ENCODE assay signal across 19 cellular contexts in the genomic region with DNA sequence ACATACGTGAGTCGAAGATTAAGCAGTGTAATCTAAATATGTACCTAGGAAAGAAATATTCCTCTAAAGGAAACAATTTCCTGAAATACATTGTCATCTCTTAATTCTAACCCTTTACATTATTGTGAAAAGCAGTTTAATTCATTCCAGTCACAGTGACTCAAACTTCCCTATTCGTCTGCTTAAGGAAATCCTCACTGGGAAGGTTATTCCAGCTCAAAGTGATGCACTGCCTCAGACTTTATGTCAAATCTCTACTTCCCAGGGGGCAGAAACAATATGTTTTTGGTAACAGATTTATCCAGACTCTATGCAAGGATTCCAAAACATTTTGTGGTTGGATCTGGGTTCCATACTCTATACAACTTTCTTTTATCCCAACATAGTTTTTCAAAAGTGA.
DNase-seq lines count a peak whose midpoint lies in the region; FAIRE-seq and TF ChIP-seq lines count a peak whose summit lies in the region.
"Had no signal": no experiment of that assay in that cellular context is flagged by ENCODE, and none has a peak within 500 bp of the region (broad histone marks: within the 10 kb centered on the region; RNA-seq: fewer than 3 reads in every experiment).

No MANE protein-coding gene starts in this region.

- H3K36me3 ChIP-seq in hepatocyte (replicated peaks; ENCODE audit: insufficient read depth, low read depth), result no peaks in the 10 kb centered on the region
- H3K36me3 ChIP-seq: BLaER1, SJSA1 had no signal

- no peak for TF ChIP-seq POLR2A in H54 (IDR thresholded peaks at IDR 0.05; ENCODE audit: low read depth, low read length)

- 84% methylated on average over 3 of the region's 3 CpGs for WGBS in hepatocyte (ENCODE audit: low lambda C conversion rate, missing lambda C conversion rate)

- TF ChIP-seq CTCF in fibroblast of the aortic adventitia (IDR thresholded peaks at IDR 0.05; ENCODE audit: insufficient read depth, low read length), result no peak
- no peak for TF ChIP-seq CTCF in hepatocyte (IDR thresholded peaks at IDR 0.05; ENCODE audit: poor library complexity)

- H3K4me2 ChIP-seq in hepatocyte, result no peak overlapping the region
- H3K4me2 ChIP-seq: BLaER1, KMS-11 had no signal

- H3K79me2 ChIP-seq in hepatocyte, result no peaks in the 10 kb centered on the region

- no peaks in the 10 kb centered on the region for H3K4me1 ChIP-seq in hepatocyte (ENCODE audit: insufficient read depth)
- H3K4me1 ChIP-seq: BLaER1, SJSA1 had no signal

- H3K27ac ChIP-seq in hepatocyte, result no peak overlapping the region
- H3K27ac ChIP-seq: BLaER1, KMS-11, SJSA1 had no signal

- no peaks in the 10 kb centered on the region for H3K9me2 ChIP-seq in hepatocyte (replicated peaks; ENCODE audit: insufficient read depth)

- H2AFZ ChIP-seq in hepatocyte, result no peak overlapping the region

- H4K20me1 ChIP-seq in hepatocyte (ENCODE audit: insufficient read depth, poor library complexity, severe bottlenecking), result no peaks in the 10 kb centered on the region
- H4K20me1 ChIP-seq: BLaER1 had no signal

- H3K27me3 ChIP-seq in hepatocyte, result no peaks in the 10 kb centered on the region
- H3K27me3 ChIP-seq: BLaER1, SJSA1 had no signal

- no peaks in the 10 kb centered on the region for H3K9me3 ChIP-seq in hepatocyte (ENCODE audit: low read depth)
- H3K9me3 ChIP-seq: BLaER1, SJSA1 had no signal

- peak; percentile 11 for FAIRE-seq in H54 (lab: Jason Lieb, UNC)
- FAIRE-seq: G401.6, HepG2 had no signal

- H3K4me3 ChIP-seq in fibroblast of the aortic adventitia (ENCODE audit: low read depth, low read length) (no peak overlapping the region), hepatocyte (no peak overlapping the region)
- H3K4me3 ChIP-seq: BLaER1, SJSA1 had no signal

- no peak for DNase-seq in H54 (ENCODE audit: insufficient read length, low spot score)
- DNase-seq in astrocyte of the hippocampus (ENCODE audit: low read depth, low spot score), result peak; percentile 19
- peak; percentile 77 for DNase-seq in fibroblast of the aortic adventitia (ENCODE audit: low read depth)
- no peak for DNase-seq in NCI-H510A treated with DMSO at 0.1 percent for 48 hours (lab: John Stamatoyannopoulos, UW)
- DNase-seq in hepatocyte (ENCODE audit: low spot score), result no peak
- no peak for DNase-seq in midbrain (lab: John Stamatoyannopoulos, UW)
- DNase-seq in NCI-H1105 (lab: John Stamatoyannopoulos, UW), result no peak
- DNase-seq: CD8-positive, alpha-beta T cell; DMS79 treated with DMSO at 0.1 percent for 48 hours; GOT3; NCI-H1436 treated with DMSO at 0.1 percent for 48 hours; NCI-H2029 treated with DMSO at 0.1 percent for 48 hours; NCI-H2171 treated with DMSO at 0.1 percent for 48 hours; NCI-H510A had no signal

Comparison
In these comparisons a context has a peak if more than half of its experiments do, and no peak if none do; other contexts are left out.
1. DNase-seq: peak in astrocyte of the hippocampus (single experiment) and fibroblast of the aortic adventitia (single experiment); none in H54 (single experiment), NCI-H510A treated with DMSO at 0.1 percent for 48 hours (single experiment), hepatocyte (single experiment), midbrain (single experiment) and NCI-H1105 (single experiment).